ENCODE assay signal across 8 cellular contexts in the genomic region with DNA sequence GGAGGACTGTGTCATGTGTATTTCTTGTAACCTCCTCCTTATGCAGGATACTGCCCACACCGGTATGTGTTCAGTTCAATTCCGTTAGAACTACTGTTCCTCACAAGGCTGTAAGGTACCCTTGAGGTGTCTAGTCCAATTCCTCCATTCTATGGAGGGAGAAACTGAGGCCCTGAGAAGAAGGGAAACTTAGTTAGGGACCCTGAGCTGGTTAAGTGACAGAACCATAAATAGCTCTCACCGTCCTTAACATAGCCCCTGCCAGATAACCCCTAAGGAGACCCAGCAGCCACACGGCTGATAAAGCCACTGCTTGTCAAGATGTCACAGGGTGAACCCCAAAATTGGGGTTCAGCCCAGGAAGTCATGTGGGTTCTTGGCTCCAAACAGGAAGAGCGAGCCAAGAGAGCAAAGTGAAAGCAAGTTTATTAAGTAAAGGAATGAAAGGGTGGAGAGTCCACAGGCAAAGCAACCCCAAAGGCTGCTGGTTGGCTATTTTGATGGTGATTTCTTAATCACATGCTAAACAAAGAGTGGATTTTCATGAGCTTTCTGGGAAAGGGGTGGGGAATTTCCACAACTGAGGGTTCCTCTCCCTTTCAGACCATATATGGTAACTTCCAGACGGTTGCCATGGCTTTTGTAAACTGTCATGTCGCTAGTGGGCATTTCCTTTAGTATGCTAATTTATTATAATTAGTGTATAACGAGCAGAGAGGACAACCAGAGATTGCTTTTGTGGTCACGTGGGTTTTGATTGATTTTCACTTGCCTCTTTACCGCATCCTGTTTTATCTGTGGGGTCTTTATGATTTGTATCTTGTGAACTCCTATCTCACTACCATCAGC.
DNase-seq lines count a peak whose midpoint lies in the region; ATAC-seq, FAIRE-seq and TF ChIP-seq lines count a peak whose summit lies in the region.

No MANE protein-coding gene starts in this region.

- no peak for TF ChIP-seq CTCF in K562 (IDR thresholded peaks at IDR 0.05 in 2 of 3, conservative IDR thresholded peaks at IDR 0.05 in 1 of 3; ENCODE audit: insufficient read depth in 2 of 3, low read depth in 1 of 3, low read length in 3 of 3)

- POLR2A ChIA-PET in K562 (lab: Yijun Ruan, JAX): interaction anchor here (0.7 to 3.1 kb wide), 9 partner anchors 13 to 105 kb away, joined by 3 to 21 read pairs (median 4); no protein-coding TSS in a partner anchor

- H3K27me3 ChIP-seq in K562 (ENCODE audit: control insufficient read depth in 2 of 2, insufficient read depth in 2 of 2, low read length in 2 of 2): no peaks in the 10 kb centered on the region

- no peaks in the 10 kb centered on the region for H3K9me1 ChIP-seq in K562 (ENCODE audit: control insufficient read depth, insufficient read depth, low read length)

- TF ChIP-seq EP300 in K562 (IDR thresholded peaks at IDR 0.05; ENCODE audit: low read length): peak; percentile 36

- no peaks in the 10 kb centered on the region for H3K27me3 Mint-ChIP-seq in T-helper 17 cell

- H3K36me3 ChIP-seq in K562 (ENCODE audit: control insufficient read depth, insufficient read depth, low read length): no peaks in the 10 kb centered on the region; the same call in 2 of the 3 replicates

- ATAC-seq in GM18519 (IDR thresholded peaks at IDR 0.05; ENCODE audit: low FRiP score, unreplicated experiment): peak; percentile 84
- peak; percentile 77 for ATAC-seq in HG02885 (IDR thresholded peaks at IDR 0.05; ENCODE audit: poor library complexity, unreplicated experiment)
- peak; percentile 92 for ATAC-seq in T-helper 17 cell
- peak; percentile 76 for ATAC-seq in K562

- in situ Hi-C loops in K562 (cut with MboI): no loop called here

- peak overlapping the region; percentile 88 for H3K27ac ChIP-seq in K562 (ENCODE audit: extremely low read depth, low read depth, low read length)

- H4K20me1 ChIP-seq in K562 (replicated peaks; ENCODE audit: control insufficient read depth, insufficient read depth, low read length): no peaks in the 10 kb centered on the region

- H3K4me1 Mint-ChIP-seq in T-helper 17 cell: peaks cover 19% of the 10 kb centered on the region

- FAIRE-seq in K562 (lab: Jason Lieb, UNC): peak; percentile 68

- peak overlapping the region; percentile 5; the same call in 1 of the 2 replicates for H3K4me3 ChIP-seq in K562

- H3K4me2 ChIP-seq in K562 (ENCODE audit: insufficient read depth, low read length): peak overlapping the region; percentile 78

- H3K27ac Mint-ChIP-seq in T-helper 17 cell: peak overlapping the region; percentile 98

- H3K4me1 ChIP-seq in K562 (replicated peaks in 1 of 2; ENCODE audit: control insufficient read depth in 2 of 2, insufficient read depth in 2 of 2, low read length in 2 of 2): peaks cover 30 to 48% of the 10 kb centered on the region in 2 experiments

- H3K79me2 ChIP-seq in K562 (ENCODE audit: control insufficient read depth, insufficient read depth, low read length): no peaks in the 10 kb centered on the region

- intact Hi-C loops in K562 (cut with micrococcal nuclease): no loop called here

- CTCF ChIA-PET in K562 (lab: Yijun Ruan, JAX; ENCODE audit: low intra/inter-chr PET ratio): interaction anchor here (1.1 kb wide), 1 partner anchor 34 kb away, joined by 3 read pairs; no protein-coding TSS in a partner anchor

- peak overlapping the region; percentile 91 for H3K4me3 Mint-ChIP-seq in T-helper 17 cell

- BruUV-seq in K562 (replicated peaks; lab: Mats Ljungman, UMichigan): TSS peak; percentile 75

- H3K9me3 ChIP-seq in T-helper 17 cell (ENCODE audit: control insufficient read depth, low read length, poor library complexity, severe bottlenecking): no peaks in the 10 kb centered on the region
- no peaks in the 10 kb centered on the region for H3K9me3 ChIP-seq in K562 (replicated peaks; ENCODE audit: control insufficient read depth, insufficient read depth, low read depth, low read length)

- TF ChIP-seq POLR2A in K562 (conservative IDR thresholded peaks at IDR 0.05): peak; percentile 44; the same call in 1 of the 2 replicates

- no peaks in the 10 kb centered on the region for H3K36me3 Mint-ChIP-seq in T-helper 17 cell (ENCODE audit: low read depth)

- DNase-seq in T-helper 17 cell (peak; percentile 31 to 45 (median 38)), K562 (ENCODE audit: extremely low read depth in 1 of 4, low spot score in 3 of 4) (peak; percentile 39 to 75 (median 52)), inferior parietal cortex (ENCODE audit: extremely low spot score) (peak; percentile 85), HT-29 (ENCODE audit: low spot score) (no peak), GOT3 (lab: John Stamatoyannopoulos, UW) (no peak)
- DNase-seq in stimulated activated CD4-positive, alpha-beta T cell treated with anti-CD3 and anti-CD28 coated beads, Interleukin-15, amount 100 ng/mL, for 24 hours: peak; percentile 47

- TF ChIP-seq RAD21 in K562 (CRISPR knock-in tag; conservative IDR thresholded peaks at IDR 0.05 in 1 of 2, IDR thresholded peaks at IDR 0.05 in 1 of 2): no peak

- peak overlapping the region; percentile 97 for H2AFZ ChIP-seq in K562 (ENCODE audit: low read depth, low read length)

- peak overlapping the region; percentile 76 to 82; a peak in 3 of 4 replicates for H3K9ac ChIP-seq in K562 (ENCODE audit: insufficient read depth in 1 of 2, low read depth in 2 of 2, low read length in 2 of 2)

- WGBS in K562 (ENCODE audit: insufficient coverage, low coverage, missing lambda C conversion rate): 3% methylated on average over 10 of the region's 10 CpGs

TF ChIP-seq in K562, 482 proteins besides CTCF, POLR2A, EP300 and RAD21 (continues in another document):
- TF ChIP-seq FOXK2 (conservative IDR thresholded peaks at IDR 0.05 in 1 of 2, IDR thresholded peaks at IDR 0.05 in 1 of 2; ENCODE audit: low read depth in 2 of 2): peak in 1 of 2 experiments; percentile 55; a peak in 2 of 4 replicates
- TF ChIP-seq RREB1 (CRISPR knock-in tag; IDR thresholded peaks at IDR 0.05): no peak
- peak; percentile 17; the same call in 1 of the 2 replicates for TF ChIP-seq STAT5A (IDR thresholded peaks at IDR 0.05; ENCODE audit: borderline replicate concordance, low read length)
- TF ChIP-seq STAG1 (CRISPR knock-in tag; IDR thresholded peaks at IDR 0.05; ENCODE audit: borderline replicate concordance): no peak
- TF ChIP-seq TARDBP (IDR thresholded peaks at IDR 0.05): no peak
- TF ChIP-seq ID3 (CRISPR knock-in tag; IDR thresholded peaks at IDR 0.05): no peak
- TF ChIP-seq ID3 (tag; IDR thresholded peaks at IDR 0.05): 0 out of 2 replicates have a peak, but pooled peaks have one; percentile 64
- TF ChIP-seq, protein P1, sequence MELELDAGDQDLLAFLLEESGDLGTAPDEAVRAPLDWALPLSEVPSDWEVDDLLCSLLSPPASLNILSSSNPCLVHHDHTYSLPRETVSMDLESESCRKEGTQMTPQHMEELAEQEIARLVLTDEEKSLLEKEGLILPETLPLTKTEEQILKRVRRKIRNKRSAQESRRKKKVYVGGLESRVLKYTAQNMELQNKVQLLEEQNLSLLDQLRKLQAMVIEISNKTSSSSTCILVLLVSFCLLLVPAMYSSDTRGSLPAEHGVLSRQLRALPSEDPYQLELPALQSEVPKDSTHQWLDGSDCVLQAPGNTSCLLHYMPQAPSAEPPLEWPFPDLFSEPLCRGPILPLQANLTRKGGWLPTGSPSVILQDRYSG (tag; conservative IDR thresholded peaks at IDR 0.05; ENCODE audit: low read depth): peak; percentile 88
- TF ChIP-seq COPS2 (conservative IDR thresholded peaks at IDR 0.05): no peak

Comparison
In these comparisons a context has a peak if more than half of its experiments do, and no peak if none do; other contexts are left out.
1. DNase-seq: peak in T-helper 17 cell (3 of 3), K562 (4 of 4), inferior parietal cortex (single experiment) and stimulated activated CD4-positive, alpha-beta T cell treated with anti-CD3 and anti-CD28 coated beads, Interleukin-15, amount 100 ng/mL, for 24 hours (single experiment); none in HT-29 (single experiment) and GOT3 (single experiment).
2. Peak in every context shown above with its lines, with median percentiles within 50 percentile points of each other: ATAC-seq.